ENCODE assay signal across 1 cellular context in the genomic region with DNA sequence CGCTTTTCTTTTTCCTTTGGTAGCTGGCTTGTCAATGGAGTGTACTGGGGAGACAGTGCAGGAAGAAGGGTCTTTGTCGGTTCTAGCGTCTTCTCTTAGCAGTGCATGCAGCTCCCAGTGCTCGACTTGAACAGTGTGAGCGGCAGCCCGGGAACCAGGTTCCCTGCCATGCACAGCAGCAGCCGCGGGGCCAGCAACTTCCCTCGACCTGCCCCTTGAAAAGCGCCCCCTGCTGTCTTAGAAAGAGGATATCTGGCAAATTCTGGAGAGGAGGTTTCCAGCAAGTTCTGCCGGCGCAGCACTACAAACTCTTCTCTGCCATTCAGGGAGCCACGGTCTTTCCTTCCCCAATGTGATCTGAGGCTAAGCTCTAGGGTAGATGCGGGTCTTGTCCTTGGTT.
TF ChIP-seq lines count a peak whose summit lies in the region.

No MANE protein-coding gene starts in this region.

TF ChIP-seq in HCT116, 20 proteins besides CTCF, POLR2A, EP300 and RAD21 (continued from another document):
- TF ChIP-seq, protein P1, sequence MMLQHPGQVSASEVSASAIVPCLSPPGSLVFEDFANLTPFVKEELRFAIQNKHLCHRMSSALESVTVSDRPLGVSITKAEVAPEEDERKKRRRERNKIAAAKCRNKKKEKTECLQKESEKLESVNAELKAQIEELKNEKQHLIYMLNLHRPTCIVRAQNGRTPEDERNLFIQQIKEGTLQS (IDR thresholded peaks at IDR 0.05) = no peak
- no peak for TF ChIP-seq SIN3A (IDR thresholded peaks at IDR 0.05; ENCODE audit: low read depth)
- no peak for TF ChIP-seq ELF1 (IDR thresholded peaks at IDR 0.05; ENCODE audit: borderline replicate concordance, low read depth)
- no peak for TF ChIP-seq ZFX (IDR thresholded peaks at IDR 0.05)
- no peak for TF ChIP-seq SRF (IDR thresholded peaks at IDR 0.05; ENCODE audit: low read depth)
TF ChIP-seq in HCT116: peak in this region for 0.
